1 cellular context compared by ENCODE assay signal in the genomic region with DNA sequence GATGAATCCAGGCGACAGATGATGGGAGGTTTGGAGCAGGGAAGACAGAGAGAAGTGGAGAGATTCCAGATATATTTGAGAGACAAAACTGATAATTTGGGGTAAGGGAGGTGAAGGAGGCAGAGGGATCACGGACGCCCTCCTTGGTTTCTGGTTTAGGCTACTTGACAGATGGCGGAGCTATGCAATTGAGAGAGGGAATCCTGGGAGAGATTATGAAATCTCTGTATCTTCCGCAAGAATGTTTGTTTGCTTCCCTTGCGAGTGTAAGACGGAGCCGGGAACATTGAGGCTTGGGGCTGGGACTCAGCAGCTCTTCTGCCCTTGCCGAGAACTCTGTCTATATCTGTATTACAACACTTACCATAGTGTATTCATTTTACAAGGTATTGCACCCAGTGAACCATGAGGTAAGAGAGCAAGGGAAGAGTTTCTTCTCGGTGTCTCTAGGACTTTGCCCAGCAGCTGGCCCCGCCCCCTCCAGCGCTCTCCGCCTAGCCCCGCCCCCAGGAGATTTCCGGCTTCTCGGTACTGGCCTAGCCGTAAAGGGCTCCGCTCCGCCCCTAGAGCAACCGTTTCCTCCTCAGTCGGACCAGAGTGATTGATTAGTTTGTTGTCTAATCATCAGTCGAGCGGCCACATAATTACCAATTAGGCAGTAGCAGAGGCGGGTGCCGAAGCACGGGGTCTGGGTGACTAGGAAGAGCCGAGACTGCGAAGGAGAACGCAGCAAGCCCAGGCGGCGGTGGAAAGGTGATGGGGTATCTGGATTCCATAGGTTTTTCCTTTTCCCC.
TF ChIP-seq lines count a peak whose summit lies in the region.

A gene with protein sequence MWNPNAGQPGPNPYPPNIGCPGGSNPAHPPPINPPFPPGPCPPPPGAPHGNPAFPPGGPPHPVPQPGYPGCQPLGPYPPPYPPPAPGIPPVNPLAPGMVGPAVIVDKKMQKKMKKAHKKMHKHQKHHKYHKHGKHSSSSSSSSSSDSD (plus strand): TSS at position 695 of the 794 bp plus-strand sequence. CDS start 981 bp downstream, outside the sequence.

TF ChIP-seq in K562, 482 proteins besides CTCF, POLR2A, EP300 and RAD21 (continued from another document and continues in another):
- TF ChIP-seq, protein P1, sequence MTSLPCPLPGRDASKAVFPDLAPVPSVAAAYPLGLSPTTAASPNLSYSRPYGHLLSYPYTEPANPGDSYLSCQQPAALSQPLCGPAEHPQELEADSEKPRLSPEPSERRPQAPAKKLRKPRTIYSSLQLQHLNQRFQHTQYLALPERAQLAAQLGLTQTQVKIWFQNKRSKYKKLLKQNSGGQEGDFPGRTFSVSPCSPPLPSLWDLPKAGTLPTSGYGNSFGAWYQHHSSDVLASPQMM (CRISPR knock-in tag; IDR thresholded peaks at IDR 0.05) = no peak
- TF ChIP-seq ZNF717 (CRISPR knock-in tag; IDR thresholded peaks at IDR 0.05) (no peak), BACH1 (tag; IDR thresholded peaks at IDR 0.05) (peak; percentile 25; the same call in 1 of the 2 replicates), ZNF354B (CRISPR knock-in tag; IDR thresholded peaks at IDR 0.05) (no peak), ZNF586 (CRISPR knock-in tag; conservative IDR thresholded peaks at IDR 0.05) (no peak), GABPB1 (CRISPR knock-in tag; IDR thresholded peaks at IDR 0.05) (peak; percentile 42; the same call in 1 of the 2 replicates), CBX8 (IDR thresholded peaks at IDR 0.05; ENCODE audit: borderline replicate concordance, extremely low read depth, low read depth, low read length, poor library complexity, severe bottlenecking) (no peak), SRSF3 (IDR thresholded peaks at IDR 0.05; ENCODE audit: insufficient read depth, low read length) (no peak), SRSF1 (IDR thresholded peaks at IDR 0.05; ENCODE audit: low read depth, low read length) (no peak), SP1 (CRISPR knock-in tag; IDR thresholded peaks at IDR 0.05) (no peak), PML (IDR thresholded peaks at IDR 0.05; ENCODE audit: low read length) (peak; percentile 84), ZNF324 (CRISPR knock-in tag; IDR thresholded peaks at IDR 0.05) (no peak), NR4A1 (CRISPR knock-in tag; IDR thresholded peaks at IDR 0.05) (no peak), NR4A1 (tag; IDR thresholded peaks at IDR 0.05) (no peak; the same call in 1 of the 2 replicates), NR2C1 (IDR thresholded peaks at IDR 0.05) (0 out of 2 replicates have a peak, but pooled peaks have one; percentile 34), NR2C1 (tag; IDR thresholded peaks at IDR 0.05) (no peak), ZNF551 (CRISPR knock-in tag; IDR thresholded peaks at IDR 0.05) (no peak), NFE2L1 (tag; IDR thresholded peaks at IDR 0.05; ENCODE audit: borderline replicate concordance, low read depth) (no peak), BRD9 (IDR thresholded peaks at IDR 0.05; ENCODE audit: low read depth, partially characterized antibody) (peak; percentile 95), ZNF347 (CRISPR knock-in tag; IDR thresholded peaks at IDR 0.05; ENCODE audit: low read depth) (no peak), SMAD3 (CRISPR knock-in tag; conservative IDR thresholded peaks at IDR 0.05) (no peak), BRCA1 (IDR thresholded peaks at IDR 0.05) (no peak), BRCA1 (CRISPR knock-in tag; IDR thresholded peaks at IDR 0.05) (no peak), ZNF140 (CRISPR knock-in tag; IDR thresholded peaks at IDR 0.05) (no peak), RFX1 (IDR thresholded peaks at IDR 0.05) (peak; percentile 49; the same call in 1 of the 2 replicates), WHSC1 (IDR thresholded peaks at IDR 0.05; ENCODE audit: low read length) (no peak), PRMT5 (CRISPR knock-in tag; IDR thresholded peaks at IDR 0.05) (no peak), XRCC5 (IDR thresholded peaks at IDR 0.05; ENCODE audit: low read depth, low read length) (no peak), RBM22 (IDR thresholded peaks at IDR 0.05; ENCODE audit: low read depth, low read length, poor library complexity, severe bottlenecking) (no peak), TAL1 (IDR thresholded peaks at IDR 0.05) (no peak), ZNF699 (CRISPR knock-in tag; IDR thresholded peaks at IDR 0.05; ENCODE audit: insufficient replicate concordance) (no peak), THRAP3 (IDR thresholded peaks at IDR 0.05; ENCODE audit: borderline replicate concordance) (no peak), ZNF124 (CRISPR knock-in tag; IDR thresholded peaks at IDR 0.05) (no peak), JUN (IDR thresholded peaks at IDR 0.05; ENCODE audit: borderline replicate concordance, low read depth, low read length) (0 out of 2 replicates have a peak, but pooled peaks have one; percentile 10), JUN (CRISPR knock-in tag; IDR thresholded peaks at IDR 0.05; ENCODE audit: borderline replicate concordance) (no peak), ZNF444 (CRISPR knock-in tag; IDR thresholded peaks at IDR 0.05) (no peak), FOXJ2 (tag; IDR thresholded peaks at IDR 0.05) (no peak), CHD4 (IDR thresholded peaks at IDR 0.05; ENCODE audit: insufficient read depth, insufficient replicate concordance, low read depth, low read length, poor library complexity, severe bottlenecking) (no peak), GATAD2A (IDR thresholded peaks at IDR 0.05) (0 out of 2 replicates have a peak, but pooled peaks have one; percentile 28), GABPA (tag; conservative IDR thresholded peaks at IDR 0.05; ENCODE audit: low read depth) (peak; percentile 78), TBP (optimal IDR thresholded peaks at IDR 0.05; ENCODE audit: low read depth, low read length) (peak; percentile 94), TARDBP (IDR thresholded peaks at IDR 0.05) (0 out of 2 replicates have a peak, but pooled peaks have one; percentile 33), NFRKB (IDR thresholded peaks at IDR 0.05; ENCODE audit: low read depth) (peak; percentile 98), FOS (IDR thresholded peaks at IDR 0.05; ENCODE audit: extremely low read depth, insufficient read length) (peak; percentile 93), RBM17 (IDR thresholded peaks at IDR 0.05; ENCODE audit: borderline replicate concordance, low read depth, low read length) (no peak), TCF7 (IDR thresholded peaks at IDR 0.05; ENCODE audit: borderline replicate concordance) (no peak), TEAD2 (tag; IDR thresholded peaks at IDR 0.05) (no peak), ETV5 (CRISPR knock-in tag; IDR thresholded peaks at IDR 0.05; ENCODE audit: low read depth) (0 out of 2 replicates have a peak, but pooled peaks have one; percentile 30), ZNF146 (CRISPR knock-in tag; IDR thresholded peaks at IDR 0.05; ENCODE audit: unreplicated experiment) (no peak), EHMT2 (IDR thresholded peaks at IDR 0.05) (peak; percentile 73), TOE1 (IDR thresholded peaks at IDR 0.05; ENCODE audit: borderline replicate concordance) (peak; percentile 57), TOE1 (CRISPR knock-in tag; IDR thresholded peaks at IDR 0.05; ENCODE audit: borderline replicate concordance, low read depth) (no peak), ARHGAP35 (IDR thresholded peaks at IDR 0.05; ENCODE audit: partially characterized antibody) (no peak), ZFPM2 (CRISPR knock-in tag; IDR thresholded peaks at IDR 0.05) (no peak), NR2C2 (CRISPR knock-in tag; IDR thresholded peaks at IDR 0.05) (no peak), NR2C2 (tag; IDR thresholded peaks at IDR 0.05) (peak; percentile 61), BHLHE40 (IDR thresholded peaks at IDR 0.05; ENCODE audit: low read length) (no peak), CBX1 (IDR thresholded peaks at IDR 0.05; ENCODE audit: low read depth) (no peak), NEUROD1 (IDR thresholded peaks at IDR 0.05; ENCODE audit: borderline replicate concordance, low read depth, low read length, partially characterized antibody) (peak; percentile 52), ZNF224 (CRISPR knock-in tag; IDR thresholded peaks at IDR 0.05) (no peak), BRD4 (IDR thresholded peaks at IDR 0.05) (no peak), ZKSCAN8 (CRISPR knock-in tag; IDR thresholded peaks at IDR 0.05) (no peak; the same call in 1 of the 2 replicates), HEY1 (CRISPR knock-in tag; IDR thresholded peaks at IDR 0.05; ENCODE audit: borderline replicate concordance) (no peak), SAP30 (IDR thresholded peaks at IDR 0.05; ENCODE audit: borderline replicate concordance, insufficient read depth, low read depth, low read length, poor library complexity, severe bottlenecking) (no peak), POLR3A (IDR thresholded peaks at IDR 0.05; ENCODE audit: borderline replicate concordance, extremely low read depth, insufficient read depth, insufficient read length) (no peak), MECOM (CRISPR knock-in tag; IDR thresholded peaks at IDR 0.05) (no peak), MXI1 (IDR thresholded peaks at IDR 0.05; ENCODE audit: low read depth, low read length) (0 out of 2 replicates have a peak, but pooled peaks have one; percentile 19), CSDE1 (IDR thresholded peaks at IDR 0.05) (no peak), MAFK (IDR thresholded peaks at IDR 0.05; ENCODE audit: low read length) (peak; percentile 23; the same call in 1 of the 2 replicates)
- TF ChIP-seq, protein P2, sequence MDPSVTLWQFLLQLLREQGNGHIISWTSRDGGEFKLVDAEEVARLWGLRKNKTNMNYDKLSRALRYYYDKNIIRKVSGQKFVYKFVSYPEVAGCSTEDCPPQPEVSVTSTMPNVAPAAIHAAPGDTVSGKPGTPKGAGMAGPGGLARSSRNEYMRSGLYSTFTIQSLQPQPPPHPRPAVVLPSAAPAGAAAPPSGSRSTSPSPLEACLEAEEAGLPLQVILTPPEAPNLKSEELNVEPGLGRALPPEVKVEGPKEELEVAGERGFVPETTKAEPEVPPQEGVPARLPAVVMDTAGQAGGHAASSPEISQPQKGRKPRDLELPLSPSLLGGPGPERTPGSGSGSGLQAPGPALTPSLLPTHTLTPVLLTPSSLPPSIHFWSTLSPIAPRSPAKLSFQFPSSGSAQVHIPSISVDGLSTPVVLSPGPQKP (CRISPR knock-in tag; IDR thresholded peaks at IDR 0.05) = no peak
- TF ChIP-seq, protein P3, sequence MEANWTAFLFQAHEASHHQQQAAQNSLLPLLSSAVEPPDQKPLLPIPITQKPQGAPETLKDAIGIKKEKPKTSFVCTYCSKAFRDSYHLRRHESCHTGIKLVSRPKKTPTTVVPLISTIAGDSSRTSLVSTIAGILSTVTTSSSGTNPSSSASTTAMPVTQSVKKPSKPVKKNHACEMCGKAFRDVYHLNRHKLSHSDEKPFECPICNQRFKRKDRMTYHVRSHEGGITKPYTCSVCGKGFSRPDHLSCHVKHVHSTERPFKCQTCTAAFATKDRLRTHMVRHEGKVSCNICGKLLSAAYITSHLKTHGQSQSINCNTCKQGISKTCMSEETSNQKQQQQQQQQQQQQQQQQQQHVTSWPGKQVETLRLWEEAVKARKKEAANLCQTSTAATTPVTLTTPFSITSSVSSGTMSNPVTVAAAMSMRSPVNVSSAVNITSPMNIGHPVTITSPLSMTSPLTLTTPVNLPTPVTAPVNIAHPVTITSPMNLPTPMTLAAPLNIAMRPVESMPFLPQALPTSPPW (CRISPR knock-in tag; IDR thresholded peaks at IDR 0.05) = peak; percentile 73
- TF ChIP-seq, protein P4, sequence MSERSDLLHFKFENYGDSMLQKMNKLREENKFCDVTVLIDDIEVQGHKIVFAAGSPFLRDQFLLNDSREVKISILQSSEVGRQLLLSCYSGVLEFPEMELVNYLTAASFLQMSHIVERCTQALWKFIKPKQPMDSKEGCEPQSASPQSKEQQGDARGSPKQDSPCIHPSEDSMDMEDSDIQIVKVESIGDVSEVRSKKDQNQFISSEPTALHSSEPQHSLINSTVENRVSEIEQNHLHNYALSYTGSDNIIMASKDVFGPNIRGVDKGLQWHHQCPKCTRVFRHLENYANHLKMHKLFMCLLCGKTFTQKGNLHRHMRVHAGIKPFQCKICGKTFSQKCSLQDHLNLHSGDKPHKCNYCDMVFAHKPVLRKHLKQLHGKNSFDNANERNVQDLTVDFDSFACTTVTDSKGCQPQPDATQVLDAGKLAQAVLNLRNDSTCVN (CRISPR knock-in tag; IDR thresholded peaks at IDR 0.05) = no peak
- TF ChIP-seq, protein P5, sequence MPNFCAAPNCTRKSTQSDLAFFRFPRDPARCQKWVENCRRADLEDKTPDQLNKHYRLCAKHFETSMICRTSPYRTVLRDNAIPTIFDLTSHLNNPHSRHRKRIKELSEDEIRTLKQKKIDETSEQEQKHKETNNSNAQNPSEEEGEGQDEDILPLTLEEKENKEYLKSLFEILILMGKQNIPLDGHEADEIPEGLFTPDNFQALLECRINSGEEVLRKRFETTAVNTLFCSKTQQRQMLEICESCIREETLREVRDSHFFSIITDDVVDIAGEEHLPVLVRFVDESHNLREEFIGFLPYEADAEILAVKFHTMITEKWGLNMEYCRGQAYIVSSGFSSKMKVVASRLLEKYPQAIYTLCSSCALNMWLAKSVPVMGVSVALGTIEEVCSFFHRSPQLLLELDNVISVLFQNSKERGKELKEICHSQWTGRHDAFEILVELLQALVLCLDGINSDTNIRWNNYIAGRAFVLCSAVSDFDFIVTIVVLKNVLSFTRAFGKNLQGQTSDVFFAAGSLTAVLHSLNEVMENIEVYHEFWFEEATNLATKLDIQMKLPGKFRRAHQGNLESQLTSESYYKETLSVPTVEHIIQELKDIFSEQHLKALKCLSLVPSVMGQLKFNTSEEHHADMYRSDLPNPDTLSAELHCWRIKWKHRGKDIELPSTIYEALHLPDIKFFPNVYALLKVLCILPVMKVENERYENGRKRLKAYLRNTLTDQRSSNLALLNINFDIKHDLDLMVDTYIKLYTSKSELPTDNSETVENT (CRISPR knock-in tag; IDR thresholded peaks at IDR 0.05) = no peak
- TF ChIP-seq, protein P6, sequence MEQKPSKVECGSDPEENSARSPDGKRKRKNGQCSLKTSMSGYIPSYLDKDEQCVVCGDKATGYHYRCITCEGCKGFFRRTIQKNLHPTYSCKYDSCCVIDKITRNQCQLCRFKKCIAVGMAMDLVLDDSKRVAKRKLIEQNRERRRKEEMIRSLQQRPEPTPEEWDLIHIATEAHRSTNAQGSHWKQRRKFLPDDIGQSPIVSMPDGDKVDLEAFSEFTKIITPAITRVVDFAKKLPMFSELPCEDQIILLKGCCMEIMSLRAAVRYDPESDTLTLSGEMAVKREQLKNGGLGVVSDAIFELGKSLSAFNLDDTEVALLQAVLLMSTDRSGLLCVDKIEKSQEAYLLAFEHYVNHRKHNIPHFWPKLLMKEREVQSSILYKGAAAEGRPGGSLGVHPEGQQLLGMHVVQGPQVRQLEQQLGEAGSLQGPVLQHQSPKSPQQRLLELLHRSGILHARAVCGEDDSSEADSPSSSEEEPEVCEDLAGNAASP (IDR thresholded peaks at IDR 0.05) = no peak
- TF ChIP-seq, protein P7, sequence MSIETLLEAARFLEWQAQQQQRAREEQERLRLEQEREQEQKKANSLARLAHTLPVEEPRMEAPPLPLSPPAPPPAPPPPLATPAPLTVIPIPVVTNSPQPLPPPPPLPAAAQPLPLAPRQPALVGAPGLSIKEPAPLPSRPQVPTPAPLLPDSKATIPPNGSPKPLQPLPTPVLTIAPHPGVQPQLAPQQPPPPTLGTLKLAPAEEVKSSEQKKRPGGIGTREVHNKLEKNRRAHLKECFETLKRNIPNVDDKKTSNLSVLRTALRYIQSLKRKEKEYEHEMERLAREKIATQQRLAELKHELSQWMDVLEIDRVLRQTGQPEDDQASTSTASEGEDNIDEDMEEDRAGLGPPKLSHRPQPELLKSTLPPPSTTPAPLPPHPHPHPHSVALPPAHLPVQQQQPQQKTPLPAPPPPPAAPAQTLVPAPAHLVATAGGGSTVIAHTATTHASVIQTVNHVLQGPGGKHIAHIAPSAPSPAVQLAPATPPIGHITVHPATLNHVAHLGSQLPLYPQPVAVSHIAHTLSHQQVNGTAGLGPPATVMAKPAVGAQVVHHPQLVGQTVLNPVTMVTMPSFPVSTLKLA (conservative IDR thresholded peaks at IDR 0.05) = peak; percentile 49 to 75; a peak in 3 of 4 replicates
